In genomic region chr17:59466943-59467801, GRCh38 we compare ENCODE assay signal across 1 cellular context.
A peak's percentile ranks its signal among the peaks of the same experiment; 100 is the strongest.
TF ChIP-seq lines count a peak whose summit lies in the region.

No MANE protein-coding gene starts in this region.

TF ChIP-seq in HepG2, 621 proteins besides CTCF, POLR2A, EP300 and RAD21 (continued from another document and continues in another):
- TF ChIP-seq SNAPC4 (CRISPR knock-in tag; IDR thresholded peaks at IDR 0.05) (no peak), ZNF704 (CRISPR knock-in tag; IDR thresholded peaks at IDR 0.05; ENCODE audit: borderline replicate concordance) (no peak), ZNF343 (CRISPR knock-in tag; IDR thresholded peaks at IDR 0.05) (no peak), CHD4 (IDR thresholded peaks at IDR 0.05; ENCODE audit: borderline replicate concordance, low read length) (no peak), SRSF4 (IDR thresholded peaks at IDR 0.05; ENCODE audit: low read depth, low read length, poor library complexity, severe bottlenecking) (no peak), YY1 (IDR thresholded peaks at IDR 0.05; ENCODE audit: insufficient read depth, insufficient replicate concordance, low read depth, low read length) (no peak), ZNF850 (CRISPR knock-in tag; conservative IDR thresholded peaks at IDR 0.05) (no peak), ZNF776 (CRISPR knock-in tag; IDR thresholded peaks at IDR 0.05) (no peak), HINFP (CRISPR knock-in tag; IDR thresholded peaks at IDR 0.05; ENCODE audit: low read depth) (no peak), SAP130 (CRISPR knock-in tag; IDR thresholded peaks at IDR 0.05; ENCODE audit: low read depth) (peak; percentile 48), ZNF552 (CRISPR knock-in tag; IDR thresholded peaks at IDR 0.05; ENCODE audit: borderline replicate concordance) (no peak), PHF21A (CRISPR knock-in tag; IDR thresholded peaks at IDR 0.05) (peak; percentile 26; the same call in 1 of the 2 replicates), PREB (CRISPR knock-in tag; IDR thresholded peaks at IDR 0.05) (no peak), ZBTB7B (CRISPR knock-in tag; IDR thresholded peaks at IDR 0.05) (0 out of 2 replicates have a peak, but pooled peaks have one; percentile 20), ZNF12 (CRISPR knock-in tag; IDR thresholded peaks at IDR 0.05) (no peak), NPAS2 (CRISPR knock-in tag; IDR thresholded peaks at IDR 0.05; ENCODE audit: borderline replicate concordance) (no peak), ELF1 (CRISPR knock-in tag; IDR thresholded peaks at IDR 0.05) (0 out of 2 replicates have a peak, but pooled peaks have one; percentile 14), SALL1 (CRISPR knock-in tag; IDR thresholded peaks at IDR 0.05) (peak; percentile 36; the same call in 1 of the 2 replicates), SRSF1 (optimal IDR thresholded peaks at IDR 0.05; ENCODE audit: low read depth, low read length) (no peak), ZNF138 (CRISPR knock-in tag; IDR thresholded peaks at IDR 0.05; ENCODE audit: low read depth) (no peak), SRF (IDR thresholded peaks at IDR 0.05; ENCODE audit: low read depth, low read length) (no peak), EED (CRISPR knock-in tag; IDR thresholded peaks at IDR 0.05) (no peak), ZNF574 (CRISPR knock-in tag; IDR thresholded peaks at IDR 0.05) (0 out of 2 replicates have a peak, but pooled peaks have one; percentile 17), CREB1 (IDR thresholded peaks at IDR 0.05) (no peak), CREB1 (CRISPR knock-in tag; IDR thresholded peaks at IDR 0.05) (0 out of 2 replicates have a peak, but pooled peaks have one; percentile 16), ZNF326 (CRISPR knock-in tag; IDR thresholded peaks at IDR 0.05; ENCODE audit: borderline replicate concordance) (no peak), RFX1 (IDR thresholded peaks at IDR 0.05) (peak; percentile 48; the same call in 1 of the 2 replicates), ZBTB44 (CRISPR knock-in tag; IDR thresholded peaks at IDR 0.05) (no peak), MIER2 (CRISPR knock-in tag; IDR thresholded peaks at IDR 0.05) (no peak), ZNF777 (CRISPR knock-in tag; IDR thresholded peaks at IDR 0.05) (no peak), THYN1 (CRISPR knock-in tag; IDR thresholded peaks at IDR 0.05; ENCODE audit: borderline replicate concordance, low read depth) (no peak), KDM6A (CRISPR knock-in tag; IDR thresholded peaks at IDR 0.05; ENCODE audit: low read depth) (no peak), AKAP8 (CRISPR knock-in tag; IDR thresholded peaks at IDR 0.05) (no peak), HOXA3 (CRISPR knock-in tag; IDR thresholded peaks at IDR 0.05) (peak; percentile 25; the same call in 1 of the 2 replicates), KAT8 (CRISPR knock-in tag; IDR thresholded peaks at IDR 0.05) (0 out of 2 replicates have a peak, but pooled peaks have one; percentile 22), ATF1 (CRISPR knock-in tag; IDR thresholded peaks at IDR 0.05) (peak; percentile 37; the same call in 1 of the 2 replicates)
- TF ChIP-seq, protein P1, sequence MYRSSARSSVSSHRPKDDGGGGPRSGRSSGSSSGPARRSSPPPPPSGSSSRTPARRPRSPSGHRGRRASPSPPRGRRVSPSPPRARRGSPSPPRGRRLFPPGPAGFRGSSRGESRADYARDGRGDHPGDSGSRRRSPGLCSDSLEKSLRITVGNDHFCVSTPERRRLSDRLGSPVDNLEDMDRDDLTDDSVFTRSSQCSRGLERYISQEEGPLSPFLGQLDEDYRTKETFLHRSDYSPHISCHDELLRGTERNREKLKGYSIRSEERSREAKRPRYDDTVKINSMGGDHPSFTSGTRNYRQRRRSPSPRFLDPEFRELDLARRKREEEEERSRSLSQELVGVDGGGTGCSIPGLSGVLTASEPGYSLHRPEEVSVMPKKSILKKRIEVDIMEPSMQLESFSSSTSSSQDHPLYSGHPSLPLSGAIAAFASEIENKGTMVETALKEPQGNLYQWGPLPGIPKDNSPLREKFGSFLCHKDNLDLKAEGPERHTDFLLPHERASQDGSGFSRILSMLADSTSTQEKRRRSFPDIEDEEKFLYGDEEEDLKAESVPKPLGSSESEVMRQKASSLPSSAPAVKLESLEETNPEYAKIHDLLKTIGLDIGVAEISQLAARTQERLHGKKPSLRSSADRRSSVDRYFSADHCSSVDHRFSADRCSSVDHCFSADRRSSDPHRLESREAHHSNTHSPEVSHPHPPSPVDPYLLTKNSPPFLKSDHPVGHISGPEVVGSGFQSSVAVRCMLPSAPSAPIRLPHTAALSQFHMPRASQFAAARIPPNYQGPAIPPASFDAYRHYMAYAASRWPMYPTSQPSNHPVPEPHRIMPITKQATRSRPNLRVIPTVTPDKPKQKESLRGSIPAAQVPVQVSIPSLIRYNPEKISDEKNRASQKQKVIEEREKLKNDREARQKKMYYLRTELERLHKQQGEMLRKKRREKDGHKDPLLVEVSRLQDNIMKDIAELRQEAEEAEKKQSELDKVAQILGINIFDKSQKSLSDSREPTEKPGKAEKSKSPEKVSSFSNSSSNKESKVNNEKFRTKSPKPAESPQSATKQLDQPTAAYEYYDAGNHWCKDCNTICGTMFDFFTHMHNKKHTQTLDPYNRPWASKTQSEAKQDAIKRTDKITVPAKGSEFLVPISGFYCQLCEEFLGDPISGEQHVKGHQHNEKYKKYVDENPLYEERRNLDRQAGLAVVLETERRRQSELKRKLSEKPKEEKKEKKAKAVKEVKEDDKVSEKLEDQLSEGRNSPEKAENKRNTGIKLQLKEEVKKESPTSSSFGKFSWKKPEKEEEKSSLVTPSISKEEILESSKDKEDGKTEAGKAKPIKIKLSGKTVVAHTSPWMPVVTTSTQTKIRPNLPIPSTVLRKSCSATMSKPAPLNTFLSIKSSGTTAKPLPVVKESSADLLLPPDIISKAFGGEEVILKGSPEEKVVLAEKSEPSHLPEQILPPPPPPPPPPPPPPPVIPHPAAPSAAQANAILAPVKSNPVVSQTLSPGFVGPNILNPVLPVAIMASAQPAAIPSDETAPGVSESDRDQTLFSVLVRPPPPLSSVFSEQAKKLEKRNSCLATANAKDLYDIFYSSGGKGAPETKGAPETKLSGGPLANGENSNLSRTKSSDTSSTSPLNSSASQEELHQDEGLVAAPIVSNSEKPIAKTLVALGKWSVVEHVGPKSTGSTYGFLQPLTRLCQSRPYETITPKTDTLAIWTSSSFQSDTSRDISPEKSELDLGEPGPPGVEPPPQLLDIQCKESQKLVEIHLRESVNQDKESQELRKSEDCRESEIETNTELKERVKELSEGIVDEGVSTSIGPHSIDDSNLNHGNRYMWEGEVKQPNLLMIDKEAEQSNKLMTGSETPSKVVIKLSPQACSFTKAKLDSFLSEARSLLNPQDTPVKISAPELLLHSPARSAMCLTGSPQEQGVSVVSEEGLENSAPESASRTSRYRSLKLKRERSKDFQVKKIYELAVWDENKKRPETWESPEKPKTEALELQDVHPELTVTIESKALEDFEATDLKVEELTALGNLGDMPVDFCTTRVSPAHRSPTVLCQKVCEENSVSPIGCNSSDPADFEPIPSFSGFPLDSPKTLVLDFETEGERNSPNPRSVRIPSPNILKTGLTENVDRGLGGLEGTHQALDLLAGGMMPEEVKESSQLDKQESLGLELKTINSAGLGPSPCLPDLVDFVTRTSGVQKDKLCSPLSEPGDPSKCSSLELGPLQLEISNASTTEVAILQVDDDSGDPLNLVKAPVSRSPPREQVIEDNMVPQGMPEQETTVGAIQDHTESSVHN (CRISPR knock-in tag; IDR thresholded peaks at IDR 0.05), result 0 out of 2 replicates have a peak, but pooled peaks have one; percentile 58
- TF ChIP-seq, protein P2, sequence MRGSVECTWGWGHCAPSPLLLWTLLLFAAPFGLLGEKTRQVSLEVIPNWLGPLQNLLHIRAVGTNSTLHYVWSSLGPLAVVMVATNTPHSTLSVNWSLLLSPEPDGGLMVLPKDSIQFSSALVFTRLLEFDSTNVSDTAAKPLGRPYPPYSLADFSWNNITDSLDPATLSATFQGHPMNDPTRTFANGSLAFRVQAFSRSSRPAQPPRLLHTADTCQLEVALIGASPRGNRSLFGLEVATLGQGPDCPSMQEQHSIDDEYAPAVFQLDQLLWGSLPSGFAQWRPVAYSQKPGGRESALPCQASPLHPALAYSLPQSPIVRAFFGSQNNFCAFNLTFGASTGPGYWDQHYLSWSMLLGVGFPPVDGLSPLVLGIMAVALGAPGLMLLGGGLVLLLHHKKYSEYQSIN (CRISPR knock-in tag; IDR thresholded peaks at IDR 0.05; ENCODE audit: borderline replicate concordance), result no peak
